Comparison of ENCODE assay signal across 20 cellular contexts in the genomic region with DNA sequence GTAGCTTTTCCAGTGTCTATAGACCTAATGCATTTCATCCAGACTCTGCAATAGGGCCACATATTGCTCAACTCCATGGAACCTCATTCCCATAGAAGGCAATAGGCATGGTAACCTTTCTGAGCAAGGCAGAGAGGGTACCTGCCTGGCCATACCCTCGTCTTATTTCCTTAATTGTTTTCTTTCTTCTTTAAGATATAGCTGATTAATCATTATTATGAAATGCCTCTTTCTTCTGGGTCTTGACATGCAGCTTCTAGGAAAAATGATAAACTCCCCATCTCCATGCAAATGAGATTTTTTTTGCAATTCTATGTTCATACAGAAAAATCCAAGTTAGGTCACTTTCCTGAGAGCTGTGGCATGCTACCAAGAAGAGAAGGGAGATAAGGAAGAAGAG. TPM values are rescaled to one million over a fixed set of nuclear protein-coding genes. Genes with fewer than 3 reads are reported as not detected.
DNase-seq lines count a peak whose midpoint lies in the region; ATAC-seq and TF ChIP-seq lines count a peak whose summit lies in the region.
"Had no signal": no experiment of that assay in that cellular context is flagged by ENCODE, and none has a peak within 500 bp of the region (broad histone marks: within the 10 kb centered on the region; RNA-seq: fewer than 3 reads in every experiment).

No MANE protein-coding gene starts in this region.

- H3K27me3 ChIP-seq in uterus (no peaks in the 10 kb centered on the region), dorsolateral prefrontal cortex (peaks cover 0 to 21% (median 0%) of the 10 kb centered on the region in 45 donors)
- H3K27me3 ChIP-seq: BE2C had no signal

- POLR2A ChIA-PET in activated naive CD8-positive, alpha-beta T cell treated with anti-CD3 and anti-CD28 coated beads, Interleukin-2, amount 10 ng/mL, durations not matched to agents 7 days and 5 days (lab: Charles Lee) = interaction anchor here (1.0 to 1.3 kb wide), 2 partner anchors 15 kb away, joined by 4 to 5 read pairs; no protein-coding TSS in a partner anchor

- H3K4me1 Mint-ChIP-seq in activated naive CD8-positive, alpha-beta T cell treated with anti-CD3 and anti-CD28 coated beads, Interleukin-2, amount 10 ng/mL, durations not matched to agents 7 days and 5 days = peaks cover 51% of the 10 kb centered on the region
- H3K4me1 Mint-ChIP-seq in activated naive CD8-positive, alpha-beta T cell treated with anti-CD3 and anti-CD28 coated beads, Interleukin-2, amount 50 U/mL, for 24 hours = peaks cover 37% of the 10 kb centered on the region

- H3K27ac ChIP-seq in uterus (no peak overlapping the region), dorsolateral prefrontal cortex (no peak overlapping the region)

- ATAC-seq in activated naive CD8-positive, alpha-beta T cell treated with anti-CD3 and anti-CD28 coated beads, Interleukin-2, amount 10 ng/mL, durations not matched to agents 7 days and 5 days (ENCODE audit: low read depth) = no peak
- no peak for ATAC-seq in activated naive CD8-positive, alpha-beta T cell treated with anti-CD3 and anti-CD28 coated beads, Interleukin-2, amount 50 U/mL, for 24 hours

- H3K27me3 Mint-ChIP-seq in activated naive CD8-positive, alpha-beta T cell treated with anti-CD3 and anti-CD28 coated beads, Interleukin-2, amount 10 ng/mL, durations not matched to agents 7 days and 5 days = peaks cover 11% of the 10 kb centered on the region
- peaks cover 4% of the 10 kb centered on the region for H3K27me3 Mint-ChIP-seq in activated naive CD8-positive, alpha-beta T cell treated with anti-CD3 and anti-CD28 coated beads, Interleukin-2, amount 50 U/mL, for 24 hours

- H3K4me3 ChIP-seq in uterus (no peak overlapping the region), dorsolateral prefrontal cortex (no peak overlapping the region)
- H3K4me3 ChIP-seq: GM12878 had no signal

- H3K36me3 Mint-ChIP-seq in activated naive CD8-positive, alpha-beta T cell treated with anti-CD3 and anti-CD28 coated beads, Interleukin-2, amount 10 ng/mL, durations not matched to agents 7 days and 5 days = no peaks in the 10 kb centered on the region
- H3K36me3 Mint-ChIP-seq in activated naive CD8-positive, alpha-beta T cell treated with anti-CD3 and anti-CD28 coated beads, Interleukin-2, amount 50 U/mL, for 24 hours (ENCODE audit: low read depth) = no peaks in the 10 kb centered on the region
- H3K36me3 Mint-ChIP-seq: CD4-positive, alpha-beta memory T cell had no signal

- TF ChIP-seq CTCF in uterus (IDR thresholded peaks at IDR 0.05) (no peak), dorsolateral prefrontal cortex (IDR thresholded peaks at IDR 0.05 in 54 of 56, conservative IDR thresholded peaks at IDR 0.05 in 2 of 56; ENCODE audit: low read depth in 1 of 56, partially characterized antibody in 56 of 56) (no peak)

- peak overlapping the region; percentile 27 for H3K27ac Mint-ChIP-seq in activated naive CD8-positive, alpha-beta T cell treated with anti-CD3 and anti-CD28 coated beads, Interleukin-2, amount 10 ng/mL, durations not matched to agents 7 days and 5 days
- no peak overlapping the region for H3K27ac Mint-ChIP-seq in activated naive CD8-positive, alpha-beta T cell treated with anti-CD3 and anti-CD28 coated beads, Interleukin-2, amount 50 U/mL, for 24 hours
- H3K27ac Mint-ChIP-seq: CD4-positive, alpha-beta memory T cell had no signal

- DNase-seq in activated naive CD8-positive, alpha-beta T cell treated with anti-CD3 and anti-CD28 coated beads, Interleukin-2, amount 10 ng/mL, durations not matched to agents 7 days and 5 days = no peak
- DNase-seq in activated naive CD8-positive, alpha-beta T cell treated with anti-CD3 and anti-CD28 coated beads, Interleukin-2, amount 50 U/mL, for 24 hours = no peak
- DNase-seq in OCI-M1 (lab: John Stamatoyannopoulos, UW) (peak; percentile 59), medulla oblongata (ENCODE audit: extremely low spot score) (peak; percentile 16), COLO668 (lab: John Stamatoyannopoulos, UW; ENCODE audit: unreplicated experiment) (no peak), uterus (no peak), dorsolateral prefrontal cortex (no peak)
- DNase-seq: BE2C; CD4-positive, alpha-beta memory T cell; DND-41; NCI-H1694; NCI-H2081; NCI-H2171; NCI-H345; NCI-H524 treated with DMSO at 0.1 percent for 48 hours; NCI-H82; Right ventricle myocardium superior had no signal

- no peaks in the 10 kb centered on the region for H3K36me3 ChIP-seq in uterus
- H3K36me3 ChIP-seq: BE2C had no signal

- peak overlapping the region; percentile 57 for H3K4me3 Mint-ChIP-seq in activated naive CD8-positive, alpha-beta T cell treated with anti-CD3 and anti-CD28 coated beads, Interleukin-2, amount 10 ng/mL, durations not matched to agents 7 days and 5 days
- no peak overlapping the region for H3K4me3 Mint-ChIP-seq in activated naive CD8-positive, alpha-beta T cell treated with anti-CD3 and anti-CD28 coated beads, Interleukin-2, amount 50 U/mL, for 24 hours
- H3K4me3 Mint-ChIP-seq: CD4-positive, alpha-beta memory T cell had no signal

- no peaks in the 10 kb centered on the region for H3K9me3 ChIP-seq in uterus
- H3K9me3 ChIP-seq: BE2C had no signal

- H3K4me1 ChIP-seq in uterus = no peaks in the 10 kb centered on the region

- H3K9me3 Mint-ChIP-seq in activated naive CD8-positive, alpha-beta T cell treated with anti-CD3 and anti-CD28 coated beads, Interleukin-2, amount 10 ng/mL, durations not matched to agents 7 days and 5 days = no peaks in the 10 kb centered on the region
- no peaks in the 10 kb centered on the region for H3K9me3 Mint-ChIP-seq in activated naive CD8-positive, alpha-beta T cell treated with anti-CD3 and anti-CD28 coated beads, Interleukin-2, amount 50 U/mL, for 24 hours
- H3K9me3 Mint-ChIP-seq: CD4-positive, alpha-beta memory T cell had no signal

- intact Hi-C loops in uterus (cut with DNase I; ENCODE audit: low total_unique reads) (no loop called here), dorsolateral prefrontal cortex (cut with DNase I) (no loop called here)

- TF ChIP-seq POLR2A in uterus (IDR thresholded peaks at IDR 0.05) = no peak

RNA-seq across cellular contexts. Expression of a gene that starts 33.1 kb away (rescaled TPM):
- not detected for total RNA-seq in activated naive CD8-positive, alpha-beta T cell treated with anti-CD3 and anti-CD28 coated beads, Interleukin-2, amount 10 ng/mL, durations not matched to agents 7 days and 5 days
- 10 to 100 TPM in 1 of 4 donors, not detected in 3; 40.6 TPM for total RNA-seq in uterus
- total RNA-seq in dorsolateral prefrontal cortex = not detected
- total RNA-seq: CD4-positive, alpha-beta memory T cell; H4; Right ventricle myocardium superior; SK-MEL-5 had no signal

Comparison
In these comparisons a context has a peak if more than half of its experiments do, and no peak if none do; other contexts are left out.
1. DNase-seq: peak in OCI-M1 (single experiment) and medulla oblongata (single experiment); none in activated naive CD8-positive, alpha-beta T cell treated with anti-CD3 and anti-CD28 coated beads, Interleukin-2, amount 10 ng/mL, durations not matched to agents 7 days and 5 days (single experiment), activated naive CD8-positive, alpha-beta T cell treated with anti-CD3 and anti-CD28 coated beads, Interleukin-2, amount 50 U/mL, for 24 hours (single experiment), COLO668 (single experiment), uterus (0 of 2) and dorsolateral prefrontal cortex (0 of 10).